8 cellular contexts compared by ENCODE assay signal in the genomic region with DNA sequence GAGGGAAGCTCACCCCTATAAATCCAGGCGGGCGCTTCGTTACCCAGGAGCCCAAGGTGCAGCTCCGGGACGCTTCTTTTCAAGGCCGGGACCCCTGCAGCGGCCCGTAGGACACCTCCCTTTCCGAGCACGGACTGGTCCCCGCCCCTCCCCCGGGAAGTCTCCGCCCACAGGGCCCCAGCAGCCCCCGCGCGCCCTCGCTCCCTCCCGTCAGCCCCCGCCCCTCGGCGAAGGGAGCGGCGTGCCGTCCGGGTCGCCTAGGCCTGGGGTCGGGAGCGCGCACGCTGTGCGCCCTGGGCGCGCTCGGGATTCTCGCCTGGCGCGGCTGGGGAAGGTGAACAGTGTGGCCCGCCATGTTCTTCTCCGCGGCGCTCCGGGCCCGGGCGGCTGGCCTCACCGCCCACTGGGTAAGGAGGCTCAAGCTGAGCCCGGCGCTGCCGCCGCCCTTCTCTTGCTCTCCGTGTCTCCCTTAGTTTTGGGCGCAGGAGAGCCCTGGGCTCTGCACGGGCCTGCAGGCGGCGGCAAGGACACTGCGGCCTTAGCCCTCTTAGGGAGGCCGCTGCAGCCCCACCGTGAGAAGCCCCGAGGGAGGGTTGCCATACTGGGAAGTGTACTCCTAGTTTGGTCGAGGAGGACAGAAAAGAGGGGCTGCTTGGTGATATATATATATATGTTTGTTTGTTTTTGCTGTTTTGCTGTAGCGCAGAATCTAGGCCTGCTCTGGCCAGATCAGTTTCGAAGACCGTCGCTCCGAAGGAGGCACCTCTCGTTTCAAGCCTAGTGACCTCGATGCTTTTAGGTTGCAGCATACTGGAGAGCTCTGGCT. TPM values are rescaled to one million over a fixed set of nuclear protein-coding genes. Genes with fewer than 3 reads are reported as not detected.
DNase-seq lines count a peak whose midpoint lies in the region; ATAC-seq, FAIRE-seq and TF ChIP-seq lines count a peak whose summit lies in the region.

Gene NDUFV2, plus strand, starts transcription at position 309 of the 826 bp plus-strand sequence. Its CDS starts 45 bp downstream, at position 354.

- H3K23me2 ChIP-seq in H1 (ENCODE audit: low read depth, low read length): peaks cover 9% of the 10 kb centered on the region

- H3K56ac ChIP-seq in H1 (replicated peaks; ENCODE audit: insufficient read length, low read depth, low read length): peak within 1 kb of the TSS; percentile 5

- CTCF ChIA-PET in activated CD8-positive, alpha-beta memory T cell treated with anti-CD3 and anti-CD28 coated beads, Interleukin-2, amount 10 ng/mL, durations not matched to agents 7 days and 5 days (lab: Charles Lee): interaction anchor here (0.6 to 3.5 kb wide), 15 partner anchors 12 to 45 kb away, joined by 3 to 15 read pairs (median 4); partner anchors contain the start of gene ANKRD12
- CTCF ChIA-PET in H1 (lab: Charles Lee; ENCODE audit: partially characterized antibody): interaction anchor here (1.2 kb wide), 1 partner anchor 29 kb away, joined by 3 read pairs; no protein-coding TSS in a partner anchor

- no peak within 1 kb of the TSS for H3K4ac ChIP-seq in H1 (replicated peaks; ENCODE audit: insufficient read length, low read depth, low read length)
- H3K4ac ChIP-seq in mesenchymal stem cell (ENCODE audit: low read depth in 1 of 2, low read length in 2 of 2): peak within 1 kb of the TSS; percentile 65 to 97

- peak within 1 kb of the TSS; percentile 88 for H3K4me3 Mint-ChIP-seq in activated CD8-positive, alpha-beta memory T cell treated with anti-CD3 and anti-CD28 coated beads, Interleukin-2, amount 10 ng/mL, durations not matched to agents 7 days and 5 days

- H2BK12ac ChIP-seq in H1 (ENCODE audit: low read depth, low read length) (no peak within 1 kb of the TSS; the same call in 1 of the 2 replicates), mesenchymal stem cell (ENCODE audit: low read length in 2 of 2) (peak within 1 kb of the TSS in 1 of 2 experiments; percentile 3)

- H3K27ac Mint-ChIP-seq in activated CD8-positive, alpha-beta memory T cell treated with anti-CD3 and anti-CD28 coated beads, Interleukin-2, amount 10 ng/mL, durations not matched to agents 7 days and 5 days: peak within 1 kb of the TSS; percentile 97

- peak within 1 kb of the TSS; percentile 81 to 83 for H3K4me2 ChIP-seq in H1 (ENCODE audit: insufficient read depth in 1 of 2, low read depth in 2 of 2, low read length in 2 of 2)
- H3K4me2 ChIP-seq in mesenchymal stem cell (ENCODE audit: low read length, poor library complexity, severe bottlenecking): peak within 1 kb of the TSS; percentile 82

- TF ChIP-seq CTCF in H1 (IDR thresholded peaks at IDR 0.05; ENCODE audit: control extremely low read depth in 1 of 3, insufficient read depth in 1 of 3, low read depth in 1 of 3, low read length in 3 of 3): no peak

- TF ChIP-seq POLR2A in H1 (IDR thresholded peaks at IDR 0.05; ENCODE audit: control extremely low read depth in 1 of 2, low read depth in 2 of 2, low read length in 2 of 2): peak in 1 of 2 experiments; percentile 91; a peak in 2 of 3 replicates

- no peak within 1 kb of the TSS for H3K14ac ChIP-seq in H1 (ENCODE audit: insufficient read length)
- peak within 1 kb of the TSS in 1 of 2 experiments; percentile 82 for H3K14ac ChIP-seq in mesenchymal stem cell (ENCODE audit: low read length in 2 of 2)

- TF ChIP-seq RAD21 in H1 (IDR thresholded peaks at IDR 0.05 in 1 of 2, conservative IDR thresholded peaks at IDR 0.05 in 1 of 2; ENCODE audit: low read depth in 2 of 2, low read length in 2 of 2): no peak

- peak within 1 kb of the TSS; percentile 80; the same call in 1 of the 2 replicates for H3K18ac ChIP-seq in H1 (ENCODE audit: extremely low read depth, low read length)
- H3K18ac ChIP-seq in mesenchymal stem cell (ENCODE audit: low read depth in 1 of 2, low read length in 2 of 2): peak within 1 kb of the TSS; percentile 56 to 79

- H3K36me3 ChIP-seq in HUES48 (ENCODE audit: control insufficient read depth, insufficient read depth, low read length): peaks cover 8% of the 10 kb centered on the region
- peaks cover 4% of the 10 kb centered on the region for H3K36me3 ChIP-seq in NT2/D1 (ENCODE audit: insufficient read depth, insufficient read length, low read length)
- peaks cover 0 to 5% (median 0%) of the 10 kb centered on the region in 4 experiments; a peak in 1 of 8 replicates for H3K36me3 ChIP-seq in H1 (ENCODE audit: control insufficient read depth in 2 of 4, insufficient read depth in 4 of 4, low read length in 3 of 4)
- H3K36me3 ChIP-seq in mesenchymal stem cell (ENCODE audit: control insufficient read depth in 1 of 2, insufficient read depth in 2 of 2, low read depth in 1 of 2, low read length in 2 of 2): peaks cover 0 to 3% of the 10 kb centered on the region in 2 experiments

- peaks cover 3% of the 10 kb centered on the region in 2 experiments for H4K20me1 ChIP-seq in H1 (replicated peaks in 1 of 2; ENCODE audit: control insufficient read depth in 1 of 2, insufficient read depth in 2 of 2, low read length in 2 of 2)

- peak; percentile 92 for ATAC-seq in GM21423 (IDR thresholded peaks at IDR 0.05; ENCODE audit: unreplicated experiment)
- peak; percentile 92 for ATAC-seq in activated CD8-positive, alpha-beta memory T cell treated with anti-CD3 and anti-CD28 coated beads, Interleukin-2, amount 10 ng/mL, durations not matched to agents 7 days and 5 days

- peak within 1 kb of the TSS; percentile 90 for H3K27ac ChIP-seq in HUES48 (ENCODE audit: low read depth, low read length)
- peak within 1 kb of the TSS; percentile 91 for H3K27ac ChIP-seq in H1 (ENCODE audit: low read depth, low read length)
- H3K27ac ChIP-seq in mesenchymal stem cell (ENCODE audit: low read length, poor library complexity, severe bottlenecking): peak within 1 kb of the TSS; percentile 93

- H4K91ac ChIP-seq in H1 (replicated peaks; ENCODE audit: insufficient read length, low read length) (no peak within 1 kb of the TSS), mesenchymal stem cell (ENCODE audit: low read length) (peak within 1 kb of the TSS; percentile 88)

- H4K8ac ChIP-seq in H1 (ENCODE audit: extremely low read depth, insufficient read depth, low read length): peak within 1 kb of the TSS; percentile 88
- H4K8ac ChIP-seq in mesenchymal stem cell (ENCODE audit: low read length): peak within 1 kb of the TSS; percentile 65

- H3K36me3 Mint-ChIP-seq in activated CD8-positive, alpha-beta memory T cell treated with anti-CD3 and anti-CD28 coated beads, Interleukin-2, amount 10 ng/mL, durations not matched to agents 7 days and 5 days: peaks cover 44% of the 10 kb centered on the region

- H3K23ac ChIP-seq in H1 (ENCODE audit: insufficient read length) (no peak within 1 kb of the TSS), mesenchymal stem cell (ENCODE audit: low read length in 2 of 2) (no peak within 1 kb of the TSS)

- DNase-seq in Caki2 (ENCODE audit: low read depth) (peak; percentile 88), NT2/D1 (ENCODE audit: low read depth, low spot score) (peak; percentile 84), H1 (ENCODE audit: low read depth in 1 of 2, low spot score in 2 of 2) (peak; percentile 82 to 98), mesenchymal stem cell (peak; percentile 95)
- peak; percentile 99 for DNase-seq in activated CD8-positive, alpha-beta memory T cell treated with anti-CD3 and anti-CD28 coated beads, Interleukin-2, amount 10 ng/mL, durations not matched to agents 7 days and 5 days
- peak; percentile 97 for DNase-seq in stimulated activated CD8-positive, alpha-beta memory T cell treated with anti-CD3 and anti-CD28 coated beads, Interleukin-12 subunit alpha, Interleukin-12 subunit beta, amount 100 ng/mL, for 24 hours (ENCODE audit: extremely low read depth)

- H2BK20ac ChIP-seq in H1 (ENCODE audit: low read length): no peak within 1 kb of the TSS

- no peak within 1 kb of the TSS for H2BK120ac ChIP-seq in H1 (replicated peaks; ENCODE audit: low read depth, low read length)
- peak within 1 kb of the TSS; percentile 71 for H2BK120ac ChIP-seq in mesenchymal stem cell (ENCODE audit: low read depth, low read length)

- FAIRE-seq in H1 (lab: Jason Lieb, UNC): no peak

- in situ Hi-C loops in Caki2 (cut with HindIII; ENCODE audit: low pct_unique_long_range_greater_than_20kb, low sequenced_read_pairs): no loop called here

- H3K4me1 Mint-ChIP-seq in activated CD8-positive, alpha-beta memory T cell treated with anti-CD3 and anti-CD28 coated beads, Interleukin-2, amount 10 ng/mL, durations not matched to agents 7 days and 5 days: peaks cover 48% of the 10 kb centered on the region

- no peak within 1 kb of the TSS for H2BK15ac ChIP-seq in H1 (ENCODE audit: low read length)
- H2BK15ac ChIP-seq in mesenchymal stem cell (ENCODE audit: low read depth, poor library complexity, severe bottlenecking): no peak within 1 kb of the TSS

- no peak for TF ChIP-seq EP300 in H1 (IDR thresholded peaks at IDR 0.05; ENCODE audit: borderline replicate concordance in 1 of 2, low read depth in 2 of 2, low read length in 2 of 2)

- H3K27me3 Mint-ChIP-seq in activated CD8-positive, alpha-beta memory T cell treated with anti-CD3 and anti-CD28 coated beads, Interleukin-2, amount 10 ng/mL, durations not matched to agents 7 days and 5 days: no peaks in the 10 kb centered on the region

- H3K9me3 Mint-ChIP-seq in activated CD8-positive, alpha-beta memory T cell treated with anti-CD3 and anti-CD28 coated beads, Interleukin-2, amount 10 ng/mL, durations not matched to agents 7 days and 5 days (ENCODE audit: low read depth): no peaks in the 10 kb centered on the region

- H3K4me1 ChIP-seq in HUES48 (ENCODE audit: control insufficient read depth, insufficient read depth, low read length) (peaks cover 44% of the 10 kb centered on the region), NT2/D1 (ENCODE audit: insufficient read depth, insufficient read length) (no peaks in the 10 kb centered on the region), H1 (replicated peaks in 1 of 4; ENCODE audit: control insufficient read depth in 3 of 4, insufficient read depth in 4 of 4, low read length in 3 of 4) (peaks cover 0 to 20% (median 8%) of the 10 kb centered on the region in 4 experiments; a peak in 3 of 7 replicates), mesenchymal stem cell (ENCODE audit: control insufficient read depth, insufficient read depth, low read depth, low read length) (no peaks in the 10 kb centered on the region)

- H3K9ac ChIP-seq in HUES48 (ENCODE audit: low read depth, low read length) (peak within 1 kb of the TSS; percentile 94), NT2/D1 (ENCODE audit: insufficient read length, low read depth) (peak within 1 kb of the TSS; percentile 93), H1 (replicated peaks in 1 of 4; ENCODE audit: extremely low read depth in 1 of 4, low read depth in 3 of 4, low read length in 3 of 4) (peak within 1 kb of the TSS; percentile 84 to 94 (median 91)), mesenchymal stem cell (ENCODE audit: low read length) (peak within 1 kb of the TSS; percentile 98)

- H3K4me3 ChIP-seq in HUES48 (ENCODE audit: low read depth, low read length): peak within 1 kb of the TSS; percentile 96
- H3K4me3 ChIP-seq in NT2/D1 (ENCODE audit: insufficient read length, low read depth): peak within 1 kb of the TSS; percentile 78
- H3K4me3 ChIP-seq in H1 (ENCODE audit: extremely low read depth in 1 of 4, insufficient read depth in 2 of 4, low read depth in 3 of 4, low read length in 4 of 4): peak within 1 kb of the TSS; percentile 77 to 92 (median 86)
- H3K4me3 ChIP-seq in mesenchymal stem cell (ENCODE audit: insufficient read depth in 1 of 2, low read depth in 1 of 2, low read length in 2 of 2): peak within 1 kb of the TSS; percentile 65 to 97

- H4K5ac ChIP-seq in H1 (ENCODE audit: insufficient read length, low read depth, low read length): peak within 1 kb of the TSS; percentile 75

- peak within 1 kb of the TSS; percentile 37; the same call in 1 of the 2 replicates for H2AFZ ChIP-seq in H1 (ENCODE audit: low read length)
- peak within 1 kb of the TSS; percentile 39 for H2AFZ ChIP-seq in mesenchymal stem cell (ENCODE audit: low read depth, low read length)

- H3K79me1 ChIP-seq in H1 (ENCODE audit: low read depth, low read length): no peaks in the 10 kb centered on the region
- H3K79me1 ChIP-seq in mesenchymal stem cell (replicated peaks; ENCODE audit: low read length, poor library complexity, severe bottlenecking): no peaks in the 10 kb centered on the region

- H3K27me3 ChIP-seq in HUES48 (ENCODE audit: control insufficient read depth, insufficient read depth, low read length) (no peaks in the 10 kb centered on the region), NT2/D1 (ENCODE audit: insufficient read depth, insufficient read length) (no peaks in the 10 kb centered on the region), H1 (replicated peaks in 1 of 4; ENCODE audit: control insufficient read depth in 3 of 4, extremely low read depth in 1 of 4, insufficient read depth in 3 of 4, low read length in 3 of 4) (peaks cover 0 to 2% (median 0%) of the 10 kb centered on the region in 4 experiments; a peak in 1 of 7 replicates), mesenchymal stem cell (ENCODE audit: control insufficient read depth in 1 of 2, insufficient read depth in 1 of 2, low read length in 2 of 2) (no peaks in the 10 kb centered on the region)

- H3K9me3 ChIP-seq in HUES48 (ENCODE audit: control insufficient read depth, insufficient read depth, low read length): no peaks in the 10 kb centered on the region
- no peaks in the 10 kb centered on the region for H3K9me3 ChIP-seq in NT2/D1 (ENCODE audit: insufficient read depth, low read length)
- no peaks in the 10 kb centered on the region for H3K9me3 ChIP-seq in H1 (ENCODE audit: insufficient read depth in 2 of 2, low read depth in 1 of 2, low read length in 1 of 2)
- H3K9me3 ChIP-seq in mesenchymal stem cell (ENCODE audit: control insufficient read depth, low read length): no peaks in the 10 kb centered on the region

- peak within 1 kb of the TSS; percentile 79 for H2BK5ac ChIP-seq in H1 (ENCODE audit: low read depth, low read length)
- no peak within 1 kb of the TSS for H2BK5ac ChIP-seq in mesenchymal stem cell (ENCODE audit: low read depth, low read length, poor library complexity, severe bottlenecking)

- 4% methylated on average over 49 of the region's 66 CpGs; no CpG with 5 or more reads in 1 of the 2 experiments for WGBS in H1 (ENCODE audit: extremely low coverage in 1 of 2, insufficient coverage in 1 of 2, insufficient read length in 1 of 2, insufficient replicate concordance in 2 of 2, low coverage in 1 of 2, low lambda C conversion rate in 2 of 2, missing lambda C conversion rate in 1 of 2), 2 experiments
- under 1% methylated on average over 66 of the region's 66 CpGs for WGBS in mesenchymal stem cell

- H2AK5ac ChIP-seq in H1 (ENCODE audit: low read depth, low read length) (no peak within 1 kb of the TSS), mesenchymal stem cell (ENCODE audit: low read length, severe bottlenecking) (peak within 1 kb of the TSS; percentile 57)

- H3K79me2 ChIP-seq in H1 (ENCODE audit: control insufficient read depth in 1 of 2, insufficient read depth in 2 of 2, low read length in 2 of 2): peaks cover 30 to 49% of the 10 kb centered on the region in 2 experiments

- POLR2A ChIA-PET in H1 (lab: Charles Lee; ENCODE audit: partially characterized antibody): interaction anchor here (1.0 to 5.7 kb wide), 11 partner anchors 8 to 461 kb away, joined by 3 to 61 read pairs (median 4); partner anchors contain the start of gene ANKRD12

RNA-seq across cellular contexts. Expression of gene NDUFV2, which starts in this region (rescaled TPM):
- 232 and 239 TPM in 2 replicates for total RNA-seq in Caki2 (2014; rRNA removed; shearing (Covaris generic); ENCODE audit: low replicate concordance)
- 100 to 1,000 TPM; 222 to 302 TPM for total RNA-seq in activated CD8-positive, alpha-beta memory T cell treated with anti-CD3 and anti-CD28 coated beads, Interleukin-2, amount 10 ng/mL, durations not matched to agents 7 days and 5 days
- 191 and 196 TPM in 2 replicates for total RNA-seq in H1 (2021; fragmentation: NEBNext Ultra II Directional; extraction: Animal tissue kit (Norgen Biotek cat#: 25700))
- 52.2 and 90.8 TPM in 2 replicates for polyA plus RNA-seq in H1 (2011; rRNA removed)
- 107 TPM for polyA plus RNA-seq in H1 (2011; cell fraction: cytosol; rRNA removed)
- polyA plus RNA-seq in H1 (2011; cell fraction: nucleus; rRNA removed): 44.6 TPM
- polyA plus RNA-seq in H1 (2012, experiment 1 of 2): 137 to 244 TPM (median 153 TPM) in 4 replicates
- 64.0 TPM for polyA plus RNA-seq in H1 (2012, experiment 2 of 2)
- 221 TPM for polyA plus RNA-seq in H1 (2013, experiment 1 of 2)
- 225 TPM for polyA plus RNA-seq in H1 (2013, experiment 2 of 2)
- 51.1 and 59.6 TPM in 2 replicates for polyA minus RNA-seq in H1 (2011; rRNA and poly(A)+ RNA removed)
- 30.6 TPM for polyA minus RNA-seq in H1 (2011; cell fraction: cytosol; rRNA and poly(A)+ RNA removed)
- polyA minus RNA-seq in H1 (2011; cell fraction: nucleus; rRNA and poly(A)+ RNA removed): 114 TPM
- polyA plus RNA-seq in mesenchymal stem cell (2013, experiment 1 of 2): 241 TPM
- polyA plus RNA-seq in mesenchymal stem cell (2013, experiment 2 of 2): 246 TPM

Comparison
In these comparisons a context has a peak if more than half of its experiments do, and no peak if none do; other contexts are left out.
1. Peak in every context shown above with its lines: DNase-seq, ATAC-seq, H3K4me3 ChIP-seq and H3K27ac ChIP-seq.